Comparison of ENCODE assay signal across 8 cellular contexts in the genomic region with DNA sequence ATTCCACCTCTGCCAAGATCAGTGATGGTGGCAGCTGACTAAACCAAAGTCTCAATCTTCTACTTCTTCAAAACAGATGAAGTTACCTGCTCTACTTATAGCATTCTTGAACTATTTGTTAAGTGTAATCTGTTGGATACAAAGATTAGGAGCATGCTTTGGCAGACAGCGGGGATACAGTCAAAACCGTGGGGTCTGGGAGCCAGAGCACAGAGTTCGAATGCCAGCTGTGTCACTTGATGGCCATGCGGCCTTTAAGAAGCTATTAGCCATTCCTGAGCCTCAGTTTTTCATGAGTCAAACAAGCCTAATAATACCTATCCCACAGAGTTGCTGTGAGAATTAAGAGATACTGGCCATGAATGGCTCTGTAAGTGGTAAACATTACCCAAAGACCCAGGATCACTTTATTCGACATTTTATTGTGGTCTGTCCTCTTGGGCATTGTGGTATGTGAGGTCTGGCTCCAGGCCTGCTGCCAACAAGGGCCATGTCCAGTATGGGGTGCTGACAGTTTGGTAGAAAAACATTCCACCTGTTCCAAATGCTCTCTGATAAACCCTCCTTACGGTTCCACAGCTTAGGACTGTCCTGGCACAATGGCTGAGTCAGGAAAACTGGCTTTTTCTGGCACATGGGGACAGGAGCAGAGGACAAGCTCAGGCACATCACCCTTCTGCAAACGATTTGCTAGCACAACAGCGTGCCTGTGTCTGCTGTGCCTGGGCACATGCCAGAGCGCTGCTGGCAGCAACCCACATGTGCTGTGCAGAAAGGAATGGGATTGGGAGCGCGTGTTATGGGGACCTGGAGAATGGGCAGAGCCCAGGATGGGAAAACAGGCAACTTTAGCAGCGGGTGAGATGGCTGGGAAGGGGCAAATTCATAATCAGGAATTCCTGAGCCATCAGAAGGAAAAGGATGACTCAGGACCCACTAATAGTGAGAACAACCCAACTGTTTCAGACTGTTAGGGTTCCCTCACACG. TPM values are rescaled to one million over a fixed set of nuclear protein-coding genes. Genes with fewer than 3 reads are reported as not detected.
DNase-seq lines count a peak whose midpoint lies in the region; ATAC-seq and TF ChIP-seq lines count a peak whose summit lies in the region.

No MANE protein-coding gene starts in this region.

- DNase-seq in natural killer cell treated with Interleukin-12 subunit alpha and Interleukin-12 subunit beta and Interleukin-15 and Interleukin-18, amount 100 ng/mL, for 72 hours (ENCODE audit: low spot score), result peak; percentile 22
- DNase-seq in natural killer cell (no peak), mammary epithelial cell (peak; percentile 96)
- no peak for DNase-seq in effector CD4-positive, alpha-beta T cell

- no peaks in the 10 kb centered on the region for H3K9me3 ChIP-seq in mammary epithelial cell (replicated peaks; ENCODE audit: insufficient read depth, low read length)

- peaks cover 92% of the 10 kb centered on the region for H3K4me1 ChIP-seq in mammary epithelial cell (ENCODE audit: insufficient read depth, low read length)

- peaks cover 9% of the 10 kb centered on the region for H3K79me2 ChIP-seq in mammary epithelial cell (ENCODE audit: insufficient read depth, low read length)

- no peaks in the 10 kb centered on the region for H3K9me3 Mint-ChIP-seq in natural killer cell treated with Interleukin-12 subunit alpha and Interleukin-12 subunit beta and Interleukin-15 and Interleukin-18, amount 100 ng/mL, for 72 hours
- H3K9me3 Mint-ChIP-seq in natural killer cell, result no peaks in the 10 kb centered on the region

- TSS peak; percentile 34 for BruUV-seq in mammary epithelial cell (replicated peaks; lab: Mats Ljungman, UMichigan)

- 5% methylated on average over 12 of the region's 13 CpGs for WGBS in mammary epithelial cell (ENCODE audit: low coverage, missing lambda C conversion rate)

- CTCF ChIA-PET in mammary epithelial cell (lab: Charles Lee; ENCODE audit: low non-redundant PET), result interaction anchor here (0.6 to 1.1 kb wide), 3 partner anchors 36 to 299 kb away, joined by 3 to 5 read pairs (median 4); no protein-coding TSS in a partner anchor

- no peaks in the 10 kb centered on the region for H4K20me1 ChIP-seq in mammary epithelial cell (ENCODE audit: insufficient read depth, low read length)

- H3K4me1 Mint-ChIP-seq in natural killer cell treated with Interleukin-12 subunit alpha and Interleukin-12 subunit beta and Interleukin-15 and Interleukin-18, amount 100 ng/mL, for 72 hours (ENCODE audit: low read depth in 2 of 2), result peaks cover 34 to 43% of the 10 kb centered on the region in 2 donors
- peaks cover 5 to 14% of the 10 kb centered on the region in 2 donors for H3K4me1 Mint-ChIP-seq in natural killer cell

- H3K27ac Mint-ChIP-seq in natural killer cell treated with Interleukin-12 subunit alpha and Interleukin-12 subunit beta and Interleukin-15 and Interleukin-18, amount 100 ng/mL, for 72 hours, result peak overlapping the region; percentile 32 to 87
- no peak overlapping the region for H3K27ac Mint-ChIP-seq in natural killer cell

- no peak overlapping the region for H3K4me3 ChIP-seq in mammary epithelial cell (replicated peaks in 1 of 3; ENCODE audit: insufficient read depth in 1 of 3, low read depth in 2 of 3, low read length in 3 of 3)

- H3K9ac ChIP-seq in mammary epithelial cell (ENCODE audit: insufficient read depth, low read length), result peak overlapping the region; percentile 72

- in situ Hi-C loops in mammary epithelial cell (cut with MboI; ENCODE audit: low sequenced_read_pairs in 2 of 2), result loop anchor here in 1 of 2 donors (10.0 kb wide), 1 partner anchor 137 kb away; no protein-coding TSS in a partner anchor

- no peak for TF ChIP-seq CTCF in natural killer cell (IDR thresholded peaks at IDR 0.05)
- no peak for TF ChIP-seq CTCF in mammary epithelial cell (conservative IDR thresholded peaks at IDR 0.05 in 1 of 2, IDR thresholded peaks at IDR 0.05 in 1 of 2; ENCODE audit: extremely low read depth in 1 of 2, insufficient read depth in 1 of 2, low read depth in 1 of 2, low read length in 2 of 2)

- no peak for ATAC-seq in natural killer cell treated with Interleukin-12 subunit alpha and Interleukin-12 subunit beta and Interleukin-15 and Interleukin-18, amount 100 ng/mL, for 72 hours
- no peak for ATAC-seq in natural killer cell
- no peak for ATAC-seq in GM18867 (IDR thresholded peaks at IDR 0.05; ENCODE audit: unreplicated experiment)
- ATAC-seq in GM19452 (IDR thresholded peaks at IDR 0.05; ENCODE audit: unreplicated experiment), result no peak
- ATAC-seq in HG02610 (IDR thresholded peaks at IDR 0.05; ENCODE audit: unreplicated experiment), result no peak

- no peak overlapping the region for H3K4me3 Mint-ChIP-seq in natural killer cell treated with Interleukin-12 subunit alpha and Interleukin-12 subunit beta and Interleukin-15 and Interleukin-18, amount 100 ng/mL, for 72 hours
- H3K4me3 Mint-ChIP-seq in natural killer cell, result no peak overlapping the region

- H2AFZ ChIP-seq in mammary epithelial cell (ENCODE audit: low read depth, low read length), result no peak overlapping the region

- peaks cover 6% of the 10 kb centered on the region for H3K36me3 Mint-ChIP-seq in natural killer cell treated with Interleukin-12 subunit alpha and Interleukin-12 subunit beta and Interleukin-15 and Interleukin-18, amount 100 ng/mL, for 72 hours
- no peaks in the 10 kb centered on the region for H3K36me3 Mint-ChIP-seq in natural killer cell

- H3K27me3 Mint-ChIP-seq in natural killer cell treated with Interleukin-12 subunit alpha and Interleukin-12 subunit beta and Interleukin-15 and Interleukin-18, amount 100 ng/mL, for 72 hours, result no peaks in the 10 kb centered on the region
- no peaks in the 10 kb centered on the region for H3K27me3 Mint-ChIP-seq in natural killer cell (ENCODE audit: low read depth in 2 of 2)

- peak overlapping the region; percentile 14 for H3K4me2 ChIP-seq in mammary epithelial cell (ENCODE audit: insufficient read depth, low read depth, low read length)

- no peaks in the 10 kb centered on the region for H3K36me3 ChIP-seq in mammary epithelial cell (ENCODE audit: insufficient read depth, low read length)

- intact Hi-C loops in natural killer cell (cut with micrococcal nuclease), result no loop called here
- intact Hi-C loops in mammary epithelial cell (cut with micrococcal nuclease), result loop anchor here (1.0 to 10.0 kb wide), 4 partner anchors 10 to 574 kb away; no protein-coding TSS in a partner anchor

- dilution Hi-C loops in mammary epithelial cell (cut with HindIII; ENCODE audit: low sequenced_read_pairs), result loop anchor here (5.0 kb wide), 2 partner anchors 34 to 144 kb away; no protein-coding TSS in a partner anchor

- H3K27me3 ChIP-seq in mammary epithelial cell (ENCODE audit: insufficient read depth, low read length) (no peaks in the 10 kb centered on the region), layer of hippocampus (ENCODE audit: control insufficient read depth, insufficient read depth, low read length) (no peaks in the 10 kb centered on the region)

- peak overlapping the region; percentile 95 for H3K27ac ChIP-seq in mammary epithelial cell (ENCODE audit: insufficient read depth, low read depth, low read length)
- peak overlapping the region; percentile 53 for H3K27ac ChIP-seq in layer of hippocampus (ENCODE audit: low read depth, low read length)

RNA-seq across cellular contexts. Expression of gene FAM83C, which starts 15.7 kb away (rescaled TPM):
- under 1 TPM in 1 of 2 donors, not detected in 1; 0.10 TPM for total RNA-seq in natural killer cell treated with Interleukin-12 subunit alpha and Interleukin-12 subunit beta and Interleukin-15 and Interleukin-18, amount 100 ng/mL, for 72 hours
- not detected for total RNA-seq in natural killer cell
- not detected for total RNA-seq in mammary epithelial cell
- polyA plus RNA-seq in mammary epithelial cell, result not detected
- not detected for polyA minus RNA-seq in mammary epithelial cell

RNA-seq across cellular contexts. Expression of gene EIF6, which starts 23.4 kb away (rescaled TPM):
- 100 to 1,000 TPM; 154 to 233 TPM for total RNA-seq in natural killer cell treated with Interleukin-12 subunit alpha and Interleukin-12 subunit beta and Interleukin-15 and Interleukin-18, amount 100 ng/mL, for 72 hours
- total RNA-seq in natural killer cell (10 to 100 TPM; 73.9 to 81.4 (median 79.0) TPM), mammary epithelial cell (100 to 1,000 TPM; 203 to 285 TPM)
- polyA plus RNA-seq in mammary epithelial cell, result 427 TPM
- 408 TPM for polyA minus RNA-seq in mammary epithelial cell

RNA-seq across cellular contexts. Expression of gene MMP24OS, which starts 30.0 kb away (rescaled TPM):
- 10 to 100 TPM; 35.6 to 51.2 TPM for total RNA-seq in natural killer cell treated with Interleukin-12 subunit alpha and Interleukin-12 subunit beta and Interleukin-15 and Interleukin-18, amount 100 ng/mL, for 72 hours
- total RNA-seq in natural killer cell (10 to 100 TPM; 76.5 to 92.7 (median 86.6) TPM), mammary epithelial cell (10 to 100 TPM; 30.8 to 94.6 TPM)
- polyA plus RNA-seq in mammary epithelial cell, result 34.1 TPM
- polyA minus RNA-seq in mammary epithelial cell, result 105 TPM

Comparison
In these comparisons a context has a peak if more than half of its experiments do, and no peak if none do; other contexts are left out.
1. DNase-seq: peak in natural killer cell treated with Interleukin-12 subunit alpha and Interleukin-12 subunit beta and Interleukin-15 and Interleukin-18, amount 100 ng/mL, for 72 hours (single experiment) and mammary epithelial cell (single experiment); none in natural killer cell (single experiment) and effector CD4-positive, alpha-beta T cell (single experiment).
2. H3K27ac Mint-ChIP-seq: peak in natural killer cell treated with Interleukin-12 subunit alpha and Interleukin-12 subunit beta and Interleukin-15 and Interleukin-18, amount 100 ng/mL, for 72 hours (2 of 2); none in natural killer cell (0 of 2).